ENCODE assay signal across 7 cellular contexts in genomic region chr3:98900265-98901031, GRCh38. TPM values are rescaled to one million over a fixed set of nuclear protein-coding genes. Genes with fewer than 3 reads are reported as not detected.
DNase-seq lines count a peak whose midpoint lies in the region; ATAC-seq and TF ChIP-seq lines count a peak whose summit lies in the region.

No MANE protein-coding gene starts in this region.

- H3K9me3 ChIP-seq in SJCRH30 (replicated peaks) (no peaks in the 10 kb centered on the region), skeletal muscle satellite cell (replicated peaks; ENCODE audit: low read length) (no peaks in the 10 kb centered on the region)

- H3K4me2 ChIP-seq in skeletal muscle satellite cell (ENCODE audit: low read length), result peak overlapping the region; percentile 78

- H3K27ac ChIP-seq in SJCRH30, result no peak overlapping the region; the same call in 1 of the 2 replicates

- peak overlapping the region; percentile 90 for H3K9ac ChIP-seq in skeletal muscle satellite cell (ENCODE audit: low read depth, low read length)

- H3K4me1 ChIP-seq in SJCRH30, result 0 out of 2 replicates have a peak, but pooled peaks cover 4% of the 10 kb centered on the region
- peaks cover 29% of the 10 kb centered on the region for H3K4me1 ChIP-seq in skeletal muscle satellite cell (ENCODE audit: control insufficient read depth, insufficient read depth, low read length)

- H3K36me3 ChIP-seq in H7 (replicated peaks; ENCODE audit: control insufficient read depth, insufficient read depth, low read length), result no peaks in the 10 kb centered on the region
- no peaks in the 10 kb centered on the region for H3K36me3 ChIP-seq in SJCRH30
- H3K36me3 ChIP-seq in skeletal muscle satellite cell (ENCODE audit: insufficient read depth, low read length), result peaks cover 24% of the 10 kb centered on the region

- no peak for TF ChIP-seq CTCF in fibroblast of the aortic adventitia (IDR thresholded peaks at IDR 0.05; ENCODE audit: insufficient read depth, low read length)

- ATAC-seq in HG02884 (IDR thresholded peaks at IDR 0.05; ENCODE audit: unreplicated experiment), result no peak

- H3K4me3 ChIP-seq in H7 (ENCODE audit: insufficient read depth, low read depth, low read length), result peak overlapping the region; percentile 79
- peak overlapping the region; percentile 92 for H3K4me3 ChIP-seq in SJCRH30
- H3K4me3 ChIP-seq in fibroblast of the aortic adventitia (ENCODE audit: low read depth, low read length), result peak overlapping the region; percentile 92
- peak overlapping the region; percentile 86 for H3K4me3 ChIP-seq in skeletal muscle satellite cell (ENCODE audit: low read length)

- H3K27me3 ChIP-seq in H7 (ENCODE audit: control insufficient read depth, insufficient read depth, low read length) (no peaks in the 10 kb centered on the region), SJCRH30 (no peaks in the 10 kb centered on the region), skeletal muscle satellite cell (ENCODE audit: control insufficient read depth, insufficient read depth, low read length) (no peaks in the 10 kb centered on the region)

- DNase-seq in H7 (no peak), SJCRH30 (peak in 1 of 2 experiments; percentile 10), fibroblast of the aortic adventitia (ENCODE audit: low read depth) (no peak), AG08396 (ENCODE audit: low spot score) (no peak), NCI-H2227 (lab: John Stamatoyannopoulos, UW; ENCODE audit: unreplicated experiment) (no peak)

RNA-seq across cellular contexts. Expression of gene DCBLD2, which starts 1.0 kb away (rescaled TPM):
- 43.8 and 49.6 TPM in 2 replicates for total RNA-seq in H7 (2014; rRNA removed; shearing (Covaris generic))
- 56.6 and 61.3 TPM in 2 replicates for total RNA-seq in SJCRH30 (2014; rRNA removed; shearing (Covaris generic))
- 124 and 370 TPM in 2 replicates for total RNA-seq in fibroblast of the aortic adventitia (ENCODE audit: low replicate concordance)
- 659 TPM in 2 replicates for total RNA-seq in skeletal muscle satellite cell (2012; rRNA removed)
